Comparison of ENCODE assay signal across 17 cellular contexts in the genomic region with DNA sequence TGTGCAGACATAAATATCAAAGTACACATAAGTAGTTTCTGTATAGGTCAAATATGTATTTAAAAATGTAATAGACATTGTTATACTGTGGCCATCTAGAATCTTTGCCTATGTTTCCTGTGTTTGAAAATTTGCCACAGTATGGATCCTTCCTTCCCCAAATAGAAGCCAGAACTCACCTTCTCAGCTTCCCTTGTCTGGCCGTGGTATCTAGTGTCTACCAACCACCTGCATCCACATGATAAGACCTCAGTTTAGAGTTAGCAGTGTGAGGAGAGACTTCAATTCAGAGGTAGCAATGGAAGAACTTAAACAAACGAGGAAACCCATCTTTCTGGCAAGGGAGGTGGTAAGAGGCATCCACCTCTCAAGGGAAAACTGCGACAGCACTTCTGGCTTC.
"Had no signal": no experiment of that assay in that cellular context is flagged by ENCODE, and none has a peak within 500 bp of the region (broad histone marks: within the 10 kb centered on the region; RNA-seq: fewer than 3 reads in every experiment).

No MANE protein-coding gene starts in this region.

- H3K4me1 ChIP-seq: right lobe of liver had no signal

- H3K36me3 Mint-ChIP-seq: naive B cell had no signal

- H3K27ac Mint-ChIP-seq: naive B cell; stimulated activated effector memory CD8-positive, alpha-beta T cell treated with anti-CD3 and anti-CD28 coated beads, Interleukin-12 subunit alpha, Interleukin-12 subunit beta, amount 100 ng/mL, for 72 hours; T-helper 17 cell had no signal

- H3K27ac ChIP-seq: gastrocnemius medialis, psoas muscle, right lobe of liver, upper lobe of left lung had no signal

- H3K9me3 Mint-ChIP-seq: naive B cell; stimulated activated effector memory CD8-positive, alpha-beta T cell treated with anti-CD3 and anti-CD28 coated beads, Interleukin-12 subunit alpha, Interleukin-12 subunit beta, amount 100 ng/mL, for 72 hours had no signal

- H3K9me3 ChIP-seq: gastrocnemius medialis, psoas muscle, right lobe of liver, upper lobe of left lung had no signal

- H3K27me3 Mint-ChIP-seq: naive B cell, T-helper 17 cell had no signal

- FAIRE-seq: TTC549 had no signal

- ATAC-seq: gastrocnemius medialis; psoas muscle; right lobe of liver; SK-N-SH treated with all-trans-retinoic acid at 6 μM for 48 hours; stimulated activated effector memory CD8-positive, alpha-beta T cell treated with anti-CD3 and anti-CD28 coated beads, Interleukin-12 subunit alpha, Interleukin-12 subunit beta, amount 100 ng/mL, for 72 hours; T-helper 17 cell had no signal

- DNase-seq: activated CD4-positive, alpha-beta T cell treated with anti-CD3 and anti-CD28 coated beads, Interleukin-2, amount 50 U/mL, for 4 hours; activated CD4-positive, CD25-positive, alpha-beta regulatory T cell treated with anti-CD3 and anti-CD28 coated beads, Interleukin-2, amount 50 U/mL, for 72 hours; activated naive CD4-positive, alpha-beta T cell; activated T-cell treated with anti-CD3 and anti-CD28 coated beads, Interleukin-2, amount 50 U/mL, for 48 hours; central memory CD4-positive, alpha-beta T cell; cortex of kidney; effector CD8-positive, alpha-beta T cell; gastrocnemius medialis; midbrain; naive B cell; psoas muscle; right lobe of liver; T-helper 17 cell; upper lobe of left lung had no signal

- H3K4me3 Mint-ChIP-seq: naive B cell; stimulated activated effector memory CD8-positive, alpha-beta T cell treated with anti-CD3 and anti-CD28 coated beads, Interleukin-12 subunit alpha, Interleukin-12 subunit beta, amount 100 ng/mL, for 72 hours; T-helper 17 cell had no signal

- H3K27me3 ChIP-seq: gastrocnemius medialis, right lobe of liver, upper lobe of left lung had no signal

- H3K4me3 ChIP-seq: gastrocnemius medialis, psoas muscle, right lobe of liver, upper lobe of left lung had no signal

- H3K36me3 ChIP-seq: gastrocnemius medialis, right lobe of liver, upper lobe of left lung had no signal
